1 cellular context compared by ENCODE assay signal in genomic region chr1:240468616-240469015, GRCh38.
A peak's percentile ranks its signal among the peaks of the same experiment; 100 is the strongest.
TF ChIP-seq lines count a peak whose summit lies in the region.

No MANE protein-coding gene starts in this region.

TF ChIP-seq in IMR-90, 13 proteins besides CTCF, POLR2A, EP300 and RAD21:
- TF ChIP-seq CEBPB (IDR thresholded peaks at IDR 0.05; ENCODE audit: low read depth, low read length) = peak; percentile 31; the same call in 1 of the 2 replicates
- TF ChIP-seq MXI1 (IDR thresholded peaks at IDR 0.05; ENCODE audit: borderline replicate concordance, low read depth, low read length) = no peak
TF ChIP-seq in IMR-90: peak in this region for 1.
